Comparison of ENCODE assay signal across 24 cellular contexts in genomic region chr4:90403781-90404180, GRCh38.
DNase-seq lines count a peak whose midpoint lies in the region; ATAC-seq and TF ChIP-seq lines count a peak whose summit lies in the region.
"Had no signal": no experiment of that assay in that cellular context is flagged by ENCODE, and none has a peak within 500 bp of the region (broad histone marks: within the 10 kb centered on the region; RNA-seq: fewer than 3 reads in every experiment).

No MANE protein-coding gene starts in this region.

- TF ChIP-seq CTCF in astrocyte of the spinal cord (IDR thresholded peaks at IDR 0.05; ENCODE audit: low read depth, low read length) = no peak
- TF ChIP-seq CTCF in mucosa of descending colon (IDR thresholded peaks at IDR 0.05) = no peak

- no peaks in the 10 kb centered on the region for H3K4me1 ChIP-seq in mucosa of descending colon (ENCODE audit: low read depth)
- H3K4me1 ChIP-seq: BLaER1, SJCRH30 had no signal

- in situ Hi-C loops in astrocyte of the spinal cord (cut with HindIII; ENCODE audit: low sequenced_read_pairs) = no loop called here

- H3K36me3 ChIP-seq in mucosa of descending colon (ENCODE audit: low read depth) = no peaks in the 10 kb centered on the region
- H3K36me3 ChIP-seq: BLaER1, SJCRH30 had no signal

- ATAC-seq in GM21515 (IDR thresholded peaks at IDR 0.05; ENCODE audit: unreplicated experiment) (no peak), mucosa of descending colon (no peak)
- ATAC-seq: HepG2, SK-N-SH treated with all-trans-retinoic acid at 6 μM for 48 hours had no signal

- intact Hi-C loops in mucosa of descending colon (cut with DNase I, micrococcal nuclease) = no loop called here

- H3K9me3 ChIP-seq in mucosa of descending colon = peaks cover 3% of the 10 kb centered on the region
- H3K9me3 ChIP-seq: BLaER1, SJCRH30 had no signal

- no peak overlapping the region for H3K4me3 ChIP-seq in astrocyte of the spinal cord (ENCODE audit: low read depth, low read length)
- no peak overlapping the region for H3K4me3 ChIP-seq in mucosa of descending colon
- H3K4me3 ChIP-seq: BLaER1, GM23248, SJCRH30 had no signal

- DNase-seq in A172 (ENCODE audit: low spot score) (peak; percentile 5), LHCN-M2 (ENCODE audit: low read depth) (peak; percentile 12), astrocyte of the spinal cord (ENCODE audit: low read depth, low spot score) (peak; percentile 29), myocyte (ENCODE audit: low read depth) (peak; percentile 13), mucosa of descending colon (no peak), middle frontal gyrus (ENCODE audit: extremely low spot score, low spot score) (no peak)
- DNase-seq in stimulated activated CD4-positive, alpha-beta T cell treated with anti-CD3 and anti-CD28 coated beads, Interleukin-15, amount 100 ng/mL, for 24 hours = no peak
- DNase-seq: 8988T; CD4-positive, CD25-positive, alpha-beta regulatory T cell; GM23248; H9; HFFc6; Karpas-422; NCI-H1105 treated with DMSO at 0.1 percent for 48 hours; NCI-H146; NCI-H1930; NCI-H2107; NCI-H524; NCI-H748 treated with DMSO at 0.1 percent for 48 hours had no signal

Comparison
In these comparisons a context has a peak if more than half of its experiments do, and no peak if none do; other contexts are left out.
1. DNase-seq: peak in A172 (single experiment), LHCN-M2 (single experiment), astrocyte of the spinal cord (single experiment) and myocyte (single experiment); none in stimulated activated CD4-positive, alpha-beta T cell treated with anti-CD3 and anti-CD28 coated beads, Interleukin-15, amount 100 ng/mL, for 24 hours (single experiment), mucosa of descending colon (0 of 3) and middle frontal gyrus (single experiment).